Comparison of ENCODE assay signal across 9 cellular contexts in the genomic region with DNA sequence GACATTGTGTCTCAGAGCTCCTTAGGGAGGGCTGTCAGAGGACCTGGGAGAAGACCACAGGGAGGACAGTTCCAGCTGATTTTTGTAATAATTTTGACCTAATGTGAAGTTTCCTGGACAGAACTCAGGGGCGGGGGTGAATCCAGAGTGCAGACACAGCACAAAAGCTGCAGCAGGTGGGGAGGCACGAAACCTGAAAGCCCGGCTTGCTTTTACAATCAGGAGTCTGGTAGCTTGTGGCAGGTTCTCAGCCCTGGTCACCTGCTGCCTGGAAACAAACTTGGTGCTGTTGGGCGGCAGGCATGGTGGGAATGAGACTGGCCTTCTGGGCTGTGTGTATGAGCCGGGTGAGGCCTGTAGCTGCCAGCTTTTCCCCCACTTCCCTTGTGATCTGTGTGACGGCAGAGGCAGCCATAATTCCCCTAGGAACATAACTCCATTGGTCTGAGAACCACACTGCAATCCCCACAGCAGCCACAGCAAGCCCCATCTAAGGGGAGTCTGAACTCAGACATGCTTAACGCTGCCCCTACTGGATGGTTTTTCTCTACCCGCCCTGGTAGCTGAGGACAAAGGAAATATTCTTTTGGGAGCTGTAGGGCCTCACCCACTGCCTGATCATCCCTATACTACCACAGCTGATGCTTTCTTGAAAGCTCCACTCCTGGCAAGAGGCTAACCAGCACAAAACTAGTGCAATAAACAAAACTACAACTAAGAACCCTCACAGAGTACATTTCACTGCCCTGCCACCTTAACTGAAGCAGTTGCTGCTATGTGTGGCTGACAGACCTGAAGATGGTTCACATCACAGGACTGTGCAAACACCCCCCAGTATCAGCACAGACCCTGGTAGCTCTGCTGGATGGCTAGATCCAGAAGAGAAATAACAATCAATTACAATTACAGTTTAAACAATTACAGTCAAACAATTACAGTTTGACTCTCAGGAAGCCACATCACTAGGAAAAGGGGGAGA.
DNase-seq lines count a peak whose midpoint lies in the region; ATAC-seq and TF ChIP-seq lines count a peak whose summit lies in the region.
"Had no signal": no experiment of that assay in that cellular context is flagged by ENCODE, and none has a peak within 500 bp of the region (broad histone marks: within the 10 kb centered on the region; RNA-seq: fewer than 3 reads in every experiment).

No MANE protein-coding gene starts in this region.

- ATAC-seq in GM19455 (IDR thresholded peaks at IDR 0.05; ENCODE audit: unreplicated experiment) (peak; percentile 77), HG03378 (IDR thresholded peaks at IDR 0.05; ENCODE audit: unreplicated experiment) (peak; percentile 90)
- ATAC-seq: K562 had no signal

- H3K4me1 ChIP-seq in right atrium auricular region = no peaks in the 10 kb centered on the region

- TF ChIP-seq CTCF in right atrium auricular region (IDR thresholded peaks at IDR 0.05) = no peak

- H3K9me3 ChIP-seq in right atrium auricular region = no peaks in the 10 kb centered on the region

- no peaks in the 10 kb centered on the region for H3K36me3 ChIP-seq in right atrium auricular region

- no peak overlapping the region for H3K27ac ChIP-seq in right atrium auricular region

- H3K27me3 ChIP-seq in right atrium auricular region = no peaks in the 10 kb centered on the region

- DNase-seq in Daoy (ENCODE audit: low read depth) = peak; percentile 53
- peak; percentile 76 for DNase-seq in SK-N-DZ (ENCODE audit: low spot score)
- peak; percentile 61 for DNase-seq in iPS-NIHi7 (ENCODE audit: extremely low spot score)
- DNase-seq in NCI-H2227 treated with DMSO at 0.1 percent for 48 hours (lab: John Stamatoyannopoulos, UW) = no peak
- DNase-seq in right atrium auricular region (ENCODE audit: low spot score) = no peak
- no peak for DNase-seq in COR-L47 (lab: John Stamatoyannopoulos, UW)

- H3K4me3 ChIP-seq in right atrium auricular region = no peak overlapping the region
- H3K4me3 ChIP-seq: K562 had no signal

Comparison
In these comparisons a context has a peak if more than half of its experiments do, and no peak if none do; other contexts are left out.
1. DNase-seq: peak in Daoy (single experiment), SK-N-DZ (single experiment) and iPS-NIHi7 (single experiment); none in NCI-H2227 treated with DMSO at 0.1 percent for 48 hours (single experiment), right atrium auricular region (single experiment) and COR-L47 (single experiment).